10 cellular contexts compared by ENCODE assay signal in the genomic region with DNA sequence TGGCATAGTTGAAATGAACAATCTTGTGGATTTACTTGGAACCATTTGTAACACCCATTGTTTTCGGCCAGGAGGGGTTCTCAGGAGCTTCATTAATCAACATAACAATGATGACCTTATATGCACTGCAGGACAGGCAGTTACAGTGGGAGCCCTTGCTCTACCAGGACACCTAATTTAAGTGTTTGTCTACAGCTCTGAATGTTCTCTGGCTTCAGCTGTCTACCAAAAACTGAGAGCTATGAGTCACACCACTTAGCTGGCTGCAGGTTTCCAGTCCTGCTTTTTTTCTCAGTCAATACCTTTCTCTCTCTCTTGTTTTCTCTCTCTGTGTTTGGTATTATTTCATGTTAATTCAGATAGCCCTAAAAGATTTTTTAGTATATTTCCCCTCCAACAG.
A peak's percentile ranks its signal among the peaks of the same experiment; 100 is the strongest.
DNase-seq lines count a peak whose midpoint lies in the region; ATAC-seq and TF ChIP-seq lines count a peak whose summit lies in the region.
"Had no signal": no experiment of that assay in that cellular context is flagged by ENCODE, and none has a peak within 500 bp of the region (broad histone marks: within the 10 kb centered on the region; RNA-seq: fewer than 3 reads in every experiment).

No MANE protein-coding gene starts in this region.

- CTCF ChIA-PET in activated CD4-positive, alpha-beta memory T cell treated with anti-CD3 and anti-CD28 coated beads, Interleukin-2, amount 10 ng/mL, durations not matched to agents 7 days and 5 days (lab: Charles Lee), result interaction anchor here (1.1 kb wide), 1 partner anchor 7 kb away, joined by 4 read pairs; no protein-coding TSS in a partner anchor

- no peaks in the 10 kb centered on the region for H3K9me3 ChIP-seq in heart right ventricle
- H3K9me3 ChIP-seq in aorta (ENCODE audit: control insufficient read depth, low read length), result no peaks in the 10 kb centered on the region
- H3K9me3 ChIP-seq: SJSA1 had no signal

- POLR2A ChIA-PET in activated CD4-positive, alpha-beta memory T cell treated with anti-CD3 and anti-CD28 coated beads, Interleukin-2, amount 10 ng/mL, durations not matched to agents 7 days and 5 days (lab: Charles Lee), result no interaction called here

- ATAC-seq in activated naive CD8-positive, alpha-beta T cell treated with anti-CD3 and anti-CD28 coated beads, Interleukin-2, amount 50 U/mL, for 24 hours, result peak; percentile 64
- ATAC-seq in heart right ventricle (peak; percentile 42 to 94 (median 88)), aorta (ENCODE audit: low FRiP score) (peak; percentile 61)

- no peaks in the 10 kb centered on the region for H3K36me3 Mint-ChIP-seq in activated naive CD8-positive, alpha-beta T cell treated with anti-CD3 and anti-CD28 coated beads, Interleukin-2, amount 50 U/mL, for 24 hours (ENCODE audit: low read depth)
- H3K36me3 Mint-ChIP-seq in activated naive CD8-positive, alpha-beta T cell treated with anti-CD3 and anti-CD28 coated beads for 36 hours, result no peaks in the 10 kb centered on the region
- no peaks in the 10 kb centered on the region for H3K36me3 Mint-ChIP-seq in activated CD4-positive, alpha-beta memory T cell treated with anti-CD3 and anti-CD28 coated beads, Interleukin-2, amount 10 ng/mL, durations not matched to agents 7 days and 5 days (ENCODE audit: low read depth)

- H3K27me3 ChIP-seq in heart right ventricle (peaks cover 0 to 5% (median 0%) of the 10 kb centered on the region in 7 donors), aorta (ENCODE audit: control insufficient read depth in 1 of 2, insufficient read depth in 2 of 2, low read length in 1 of 2) (no peaks in the 10 kb centered on the region)
- H3K27me3 ChIP-seq: SJSA1 had no signal

- no peak overlapping the region for H3K4me3 ChIP-seq in heart right ventricle
- no peak overlapping the region for H3K4me3 ChIP-seq in aorta (ENCODE audit: low read length in 2 of 2)
- H3K4me3 ChIP-seq: SJSA1 had no signal

- no peak for DNase-seq in activated naive CD8-positive, alpha-beta T cell treated with anti-CD3 and anti-CD28 coated beads, Interleukin-2, amount 50 U/mL, for 24 hours
- no peak for DNase-seq in activated naive CD8-positive, alpha-beta T cell treated with anti-CD3 and anti-CD28 coated beads for 36 hours
- DNase-seq in NCI-H226 (peak; percentile 48), heart right ventricle (peak in 1 of 2 donors; percentile 31), aorta (no peak), hypothalamus (lab: John Stamatoyannopoulos, UW) (no peak), CD1c-positive myeloid dendritic cell (ENCODE audit: extremely low spot score) (no peak)
- no peak for DNase-seq in activated CD4-positive, alpha-beta memory T cell treated with anti-CD3 and anti-CD28 coated beads, Interleukin-2, amount 10 ng/mL, durations not matched to agents 7 days and 5 days

- peaks cover 13% of the 10 kb centered on the region for H3K4me1 Mint-ChIP-seq in activated naive CD8-positive, alpha-beta T cell treated with anti-CD3 and anti-CD28 coated beads, Interleukin-2, amount 50 U/mL, for 24 hours
- H3K4me1 Mint-ChIP-seq in activated naive CD8-positive, alpha-beta T cell treated with anti-CD3 and anti-CD28 coated beads for 36 hours, result peaks cover 8% of the 10 kb centered on the region
- H3K4me1 Mint-ChIP-seq in activated CD4-positive, alpha-beta memory T cell treated with anti-CD3 and anti-CD28 coated beads, Interleukin-2, amount 10 ng/mL, durations not matched to agents 7 days and 5 days, result peaks cover 2% of the 10 kb centered on the region

- intact Hi-C loops in heart right ventricle (cut with DNase I) (loop anchor here in 2 of 10 donors (2.0 to 5.0 kb wide), 2 partner anchors 106 to 316 kb away; a partner anchor contains a TSS), aorta (cut with DNase I) (loop anchor here (10.0 kb wide), 2 partner anchors 318 to 668 kb away; a partner anchor contains a TSS)

- H3K27ac ChIP-seq in heart right ventricle (peak overlapping the region; percentile 36 to 88 (median 68)), aorta (ENCODE audit: low read depth in 1 of 2, low read length in 2 of 2) (no peak overlapping the region)
- H3K27ac ChIP-seq: C4-2B, SJSA1 had no signal

- H3K36me3 ChIP-seq in heart right ventricle (no peaks in the 10 kb centered on the region), aorta (ENCODE audit: control insufficient read depth in 1 of 2, insufficient read depth in 2 of 2, low read length in 1 of 2) (no peaks in the 10 kb centered on the region)
- H3K36me3 ChIP-seq: SJSA1 had no signal

- H3K27ac Mint-ChIP-seq in activated naive CD8-positive, alpha-beta T cell treated with anti-CD3 and anti-CD28 coated beads, Interleukin-2, amount 50 U/mL, for 24 hours, result no peak overlapping the region
- H3K27ac Mint-ChIP-seq in activated naive CD8-positive, alpha-beta T cell treated with anti-CD3 and anti-CD28 coated beads for 36 hours, result no peak overlapping the region
- no peak overlapping the region for H3K27ac Mint-ChIP-seq in activated CD4-positive, alpha-beta memory T cell treated with anti-CD3 and anti-CD28 coated beads, Interleukin-2, amount 10 ng/mL, durations not matched to agents 7 days and 5 days

- peaks cover 34% of the 10 kb centered on the region for H3K27me3 Mint-ChIP-seq in activated naive CD8-positive, alpha-beta T cell treated with anti-CD3 and anti-CD28 coated beads, Interleukin-2, amount 50 U/mL, for 24 hours
- peaks cover 29% of the 10 kb centered on the region for H3K27me3 Mint-ChIP-seq in activated naive CD8-positive, alpha-beta T cell treated with anti-CD3 and anti-CD28 coated beads for 36 hours
- H3K27me3 Mint-ChIP-seq in activated CD4-positive, alpha-beta memory T cell treated with anti-CD3 and anti-CD28 coated beads, Interleukin-2, amount 10 ng/mL, durations not matched to agents 7 days and 5 days, result peaks cover 26% of the 10 kb centered on the region

- H3K9me3 Mint-ChIP-seq in activated naive CD8-positive, alpha-beta T cell treated with anti-CD3 and anti-CD28 coated beads, Interleukin-2, amount 50 U/mL, for 24 hours, result no peaks in the 10 kb centered on the region
- H3K9me3 Mint-ChIP-seq in activated naive CD8-positive, alpha-beta T cell treated with anti-CD3 and anti-CD28 coated beads for 36 hours, result no peaks in the 10 kb centered on the region
- no peaks in the 10 kb centered on the region for H3K9me3 Mint-ChIP-seq in activated CD4-positive, alpha-beta memory T cell treated with anti-CD3 and anti-CD28 coated beads, Interleukin-2, amount 10 ng/mL, durations not matched to agents 7 days and 5 days

- H3K4me3 Mint-ChIP-seq in activated naive CD8-positive, alpha-beta T cell treated with anti-CD3 and anti-CD28 coated beads, Interleukin-2, amount 50 U/mL, for 24 hours, result no peak overlapping the region
- H3K4me3 Mint-ChIP-seq in activated naive CD8-positive, alpha-beta T cell treated with anti-CD3 and anti-CD28 coated beads for 36 hours, result no peak overlapping the region
- no peak overlapping the region for H3K4me3 Mint-ChIP-seq in activated CD4-positive, alpha-beta memory T cell treated with anti-CD3 and anti-CD28 coated beads, Interleukin-2, amount 10 ng/mL, durations not matched to agents 7 days and 5 days

- TF ChIP-seq CTCF in heart right ventricle (IDR thresholded peaks at IDR 0.05), result no peak

- WGBS in heart right ventricle, 2 donors, result 38 to 48% methylated on average over 1 of the region's 1 CpG
- WGBS in aorta, 2 donors, result 9 to 18% methylated on average over 1 of the region's 1 CpG

- peaks cover 4 to 42% (median 39%) of the 10 kb centered on the region in 9 donors for H3K4me1 ChIP-seq in heart right ventricle
- H3K4me1 ChIP-seq in aorta (ENCODE audit: control insufficient read depth in 1 of 2, insufficient read depth in 2 of 2, low read length in 2 of 2), result peaks cover 4 to 6% of the 10 kb centered on the region in 2 donors

Comparison
In these comparisons a context has a peak if more than half of its experiments do, and no peak if none do; other contexts are left out.
1. H3K27ac ChIP-seq: peak in heart right ventricle (10 of 10); none in aorta (0 of 2).
2. Peak in every context shown above with its lines, with median percentiles within 50 percentile points of each other: ATAC-seq.